1 cellular context compared by ENCODE assay signal in the genomic region with DNA sequence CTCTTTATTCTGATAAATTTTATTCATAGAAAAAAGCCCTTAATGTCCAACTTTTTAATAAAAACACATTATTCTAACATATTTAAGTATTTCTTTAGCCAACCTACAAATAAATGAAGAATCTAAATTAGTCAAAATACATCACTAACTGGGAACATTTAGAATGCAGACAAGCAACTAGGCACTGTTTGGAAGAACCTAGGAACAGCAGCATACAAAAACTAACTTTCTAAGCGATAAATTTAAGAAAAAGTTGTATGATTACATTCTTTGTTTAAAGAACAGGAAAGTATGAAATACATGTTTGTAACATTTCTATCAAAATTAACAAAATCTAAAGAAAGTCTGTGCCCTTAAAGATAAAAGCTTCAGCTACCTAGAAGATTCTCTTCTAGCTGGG.
TF ChIP-seq lines count a peak whose summit lies in the region.

No MANE protein-coding gene starts in this region.

TF ChIP-seq in K562, 482 proteins besides CTCF, POLR2A, EP300 and RAD21:
- no peak for TF ChIP-seq NFE2 (IDR thresholded peaks at IDR 0.05; ENCODE audit: low read depth)
- no peak for TF ChIP-seq SOX6 (IDR thresholded peaks at IDR 0.05)
- 0 out of 2 replicates have a peak, but pooled peaks have one; percentile 19 for TF ChIP-seq ZNF707 (CRISPR knock-in tag; conservative IDR thresholded peaks at IDR 0.05)
- TF ChIP-seq POLR2G (IDR thresholded peaks at IDR 0.05; ENCODE audit: low read depth, low read length) = no peak
- no peak for TF ChIP-seq HNRNPH1 (optimal IDR thresholded peaks at IDR 0.05; ENCODE audit: low read depth, low read length)
- no peak for TF ChIP-seq CBFA2T2 (conservative IDR thresholded peaks at IDR 0.05)
- TF ChIP-seq EZH2 (IDR thresholded peaks at IDR 0.05; ENCODE audit: borderline replicate concordance, low read depth, low read length) = no peak
- no peak for TF ChIP-seq SMARCA5 (IDR thresholded peaks at IDR 0.05)
- TF ChIP-seq U2AF1 (optimal IDR thresholded peaks at IDR 0.05; ENCODE audit: low read depth, low read length) = no peak
- TF ChIP-seq BACH1 (tag; IDR thresholded peaks at IDR 0.05) = no peak
- TF ChIP-seq ZBTB8A (IDR thresholded peaks at IDR 0.05; ENCODE audit: partially characterized antibody) = no peak
- TF ChIP-seq, protein P1, sequence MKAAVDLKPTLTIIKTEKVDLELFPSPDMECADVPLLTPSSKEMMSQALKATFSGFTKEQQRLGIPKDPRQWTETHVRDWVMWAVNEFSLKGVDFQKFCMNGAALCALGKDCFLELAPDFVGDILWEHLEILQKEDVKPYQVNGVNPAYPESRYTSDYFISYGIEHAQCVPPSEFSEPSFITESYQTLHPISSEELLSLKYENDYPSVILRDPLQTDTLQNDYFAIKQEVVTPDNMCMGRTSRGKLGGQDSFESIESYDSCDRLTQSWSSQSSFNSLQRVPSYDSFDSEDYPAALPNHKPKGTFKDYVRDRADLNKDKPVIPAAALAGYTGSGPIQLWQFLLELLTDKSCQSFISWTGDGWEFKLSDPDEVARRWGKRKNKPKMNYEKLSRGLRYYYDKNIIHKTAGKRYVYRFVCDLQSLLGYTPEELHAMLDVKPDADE (conservative IDR thresholded peaks at IDR 0.05; ENCODE audit: control insufficient read depth, low read depth, low read length) = no peak
- TF ChIP-seq, protein P2, sequence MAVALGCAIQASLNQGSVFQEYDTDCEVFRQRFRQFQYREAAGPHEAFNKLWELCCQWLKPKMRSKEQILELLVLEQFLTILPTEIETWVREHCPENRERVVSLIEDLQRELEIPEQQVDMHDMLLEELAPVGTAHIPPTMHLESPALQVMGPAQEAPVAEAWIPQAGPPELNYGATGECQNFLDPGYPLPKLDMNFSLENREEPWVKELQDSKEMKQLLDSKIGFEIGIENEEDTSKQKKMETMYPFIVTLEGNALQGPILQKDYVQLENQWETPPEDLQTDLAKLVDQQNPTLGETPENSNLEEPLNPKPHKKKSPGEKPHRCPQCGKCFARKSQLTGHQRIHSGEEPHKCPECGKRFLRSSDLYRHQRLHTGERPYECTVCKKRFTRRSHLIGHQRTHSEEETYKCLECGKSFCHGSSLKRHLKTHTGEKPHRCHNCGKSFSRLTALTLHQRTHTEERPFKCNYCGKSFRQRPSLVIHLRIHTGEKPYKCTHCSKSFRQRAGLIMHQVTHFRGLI (CRISPR knock-in tag; IDR thresholded peaks at IDR 0.05) = 0 out of 2 replicates have a peak, but pooled peaks have one; percentile 41
- no peak for TF ChIP-seq CBFB (CRISPR knock-in tag; IDR thresholded peaks at IDR 0.05)
- peak; percentile 87; the same call in 1 of the 2 replicates for TF ChIP-seq ZNF778 (CRISPR knock-in tag; IDR thresholded peaks at IDR 0.05)
- TF ChIP-seq ZBTB1 (CRISPR knock-in tag; IDR thresholded peaks at IDR 0.05; ENCODE audit: borderline replicate concordance, low read depth) = no peak
- TF ChIP-seq, protein P3, sequence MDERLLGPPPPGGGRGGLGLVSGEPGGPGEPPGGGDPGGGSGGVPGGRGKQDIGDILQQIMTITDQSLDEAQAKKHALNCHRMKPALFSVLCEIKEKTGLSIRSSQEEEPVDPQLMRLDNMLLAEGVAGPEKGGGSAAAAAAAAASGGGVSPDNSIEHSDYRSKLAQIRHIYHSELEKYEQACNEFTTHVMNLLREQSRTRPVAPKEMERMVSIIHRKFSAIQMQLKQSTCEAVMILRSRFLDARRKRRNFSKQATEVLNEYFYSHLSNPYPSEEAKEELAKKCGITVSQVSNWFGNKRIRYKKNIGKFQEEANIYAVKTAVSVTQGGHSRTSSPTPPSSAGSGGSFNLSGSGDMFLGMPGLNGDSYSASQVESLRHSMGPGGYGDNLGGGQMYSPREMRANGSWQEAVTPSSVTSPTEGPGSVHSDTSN (CRISPR knock-in tag; IDR thresholded peaks at IDR 0.05; ENCODE audit: low read depth) = no peak
- TF ChIP-seq, protein P3 (tag; conservative IDR thresholded peaks at IDR 0.05; ENCODE audit: low read depth) = 0 out of 2 replicates have a peak, but pooled peaks have one; percentile 12
- TF ChIP-seq, protein P4, sequence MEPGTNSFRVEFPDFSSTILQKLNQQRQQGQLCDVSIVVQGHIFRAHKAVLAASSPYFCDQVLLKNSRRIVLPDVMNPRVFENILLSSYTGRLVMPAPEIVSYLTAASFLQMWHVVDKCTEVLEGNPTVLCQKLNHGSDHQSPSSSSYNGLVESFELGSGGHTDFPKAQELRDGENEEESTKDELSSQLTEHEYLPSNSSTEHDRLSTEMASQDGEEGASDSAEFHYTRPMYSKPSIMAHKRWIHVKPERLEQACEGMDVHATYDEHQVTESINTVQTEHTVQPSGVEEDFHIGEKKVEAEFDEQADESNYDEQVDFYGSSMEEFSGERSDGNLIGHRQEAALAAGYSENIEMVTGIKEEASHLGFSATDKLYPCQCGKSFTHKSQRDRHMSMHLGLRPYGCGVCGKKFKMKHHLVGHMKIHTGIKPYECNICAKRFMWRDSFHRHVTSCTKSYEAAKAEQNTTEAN (CRISPR knock-in tag; IDR thresholded peaks at IDR 0.05) = no peak
- TF ChIP-seq, protein P5, sequence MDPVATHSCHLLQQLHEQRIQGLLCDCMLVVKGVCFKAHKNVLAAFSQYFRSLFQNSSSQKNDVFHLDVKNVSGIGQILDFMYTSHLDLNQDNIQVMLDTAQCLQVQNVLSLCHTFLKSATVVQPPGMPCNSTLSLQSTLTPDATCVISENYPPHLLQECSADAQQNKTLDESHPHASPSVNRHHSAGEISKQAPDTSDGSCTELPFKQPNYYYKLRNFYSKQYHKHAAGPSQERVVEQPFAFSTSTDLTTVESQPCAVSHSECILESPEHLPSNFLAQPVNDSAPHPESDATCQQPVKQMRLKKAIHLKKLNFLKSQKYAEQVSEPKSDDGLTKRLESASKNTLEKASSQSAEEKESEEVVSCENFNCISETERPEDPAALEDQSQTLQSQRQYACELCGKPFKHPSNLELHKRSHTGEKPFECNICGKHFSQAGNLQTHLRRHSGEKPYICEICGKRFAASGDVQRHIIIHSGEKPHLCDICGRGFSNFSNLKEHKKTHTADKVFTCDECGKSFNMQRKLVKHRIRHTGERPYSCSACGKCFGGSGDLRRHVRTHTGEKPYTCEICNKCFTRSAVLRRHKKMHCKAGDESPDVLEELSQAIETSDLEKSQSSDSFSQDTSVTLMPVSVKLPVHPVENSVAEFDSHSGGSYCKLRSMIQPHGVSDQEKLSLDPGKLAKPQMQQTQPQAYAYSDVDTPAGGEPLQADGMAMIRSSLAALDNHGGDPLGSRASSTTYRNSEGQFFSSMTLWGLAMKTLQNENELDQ (CRISPR knock-in tag; IDR thresholded peaks at IDR 0.05; ENCODE audit: borderline replicate concordance) = no peak
- 0 out of 2 replicates have a peak, but pooled peaks have one; percentile 36 for TF ChIP-seq BCL6 (CRISPR knock-in tag; IDR thresholded peaks at IDR 0.05)
- TF ChIP-seq KDM2B (CRISPR knock-in tag; IDR thresholded peaks at IDR 0.05) = no peak
- no peak for TF ChIP-seq ZNF408 (CRISPR knock-in tag; IDR thresholded peaks at IDR 0.05; ENCODE audit: low read depth)
- 0 out of 2 replicates have a peak, but pooled peaks have one; percentile 7 for TF ChIP-seq ZNF41 (CRISPR knock-in tag; conservative IDR thresholded peaks at IDR 0.05)
- TF ChIP-seq ZNF121 (CRISPR knock-in tag; conservative IDR thresholded peaks at IDR 0.05) = no peak
- no peak for TF ChIP-seq ATF1 (CRISPR knock-in tag; IDR thresholded peaks at IDR 0.05)
- TF ChIP-seq ATF1 (tag; IDR thresholded peaks at IDR 0.05) = no peak
- peak; percentile 47; the same call in 1 of the 2 replicates for TF ChIP-seq ZKSCAN3 (CRISPR knock-in tag; IDR thresholded peaks at IDR 0.05)
- TF ChIP-seq, protein P6, sequence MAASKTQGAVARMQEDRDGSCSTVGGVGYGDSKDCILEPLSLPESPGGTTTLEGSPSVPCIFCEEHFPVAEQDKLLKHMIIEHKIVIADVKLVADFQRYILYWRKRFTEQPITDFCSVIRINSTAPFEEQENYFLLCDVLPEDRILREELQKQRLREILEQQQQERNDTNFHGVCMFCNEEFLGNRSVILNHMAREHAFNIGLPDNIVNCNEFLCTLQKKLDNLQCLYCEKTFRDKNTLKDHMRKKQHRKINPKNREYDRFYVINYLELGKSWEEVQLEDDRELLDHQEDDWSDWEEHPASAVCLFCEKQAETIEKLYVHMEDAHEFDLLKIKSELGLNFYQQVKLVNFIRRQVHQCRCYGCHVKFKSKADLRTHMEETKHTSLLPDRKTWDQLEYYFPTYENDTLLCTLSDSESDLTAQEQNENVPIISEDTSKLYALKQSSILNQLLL (CRISPR knock-in tag; IDR thresholded peaks at IDR 0.05; ENCODE audit: borderline replicate concordance) = peak; percentile 34; the same call in 1 of the 2 replicates
- peak; percentile 72 for TF ChIP-seq ZFP30 (CRISPR knock-in tag; IDR thresholded peaks at IDR 0.05; ENCODE audit: borderline replicate concordance)
- TF ChIP-seq, protein P7, sequence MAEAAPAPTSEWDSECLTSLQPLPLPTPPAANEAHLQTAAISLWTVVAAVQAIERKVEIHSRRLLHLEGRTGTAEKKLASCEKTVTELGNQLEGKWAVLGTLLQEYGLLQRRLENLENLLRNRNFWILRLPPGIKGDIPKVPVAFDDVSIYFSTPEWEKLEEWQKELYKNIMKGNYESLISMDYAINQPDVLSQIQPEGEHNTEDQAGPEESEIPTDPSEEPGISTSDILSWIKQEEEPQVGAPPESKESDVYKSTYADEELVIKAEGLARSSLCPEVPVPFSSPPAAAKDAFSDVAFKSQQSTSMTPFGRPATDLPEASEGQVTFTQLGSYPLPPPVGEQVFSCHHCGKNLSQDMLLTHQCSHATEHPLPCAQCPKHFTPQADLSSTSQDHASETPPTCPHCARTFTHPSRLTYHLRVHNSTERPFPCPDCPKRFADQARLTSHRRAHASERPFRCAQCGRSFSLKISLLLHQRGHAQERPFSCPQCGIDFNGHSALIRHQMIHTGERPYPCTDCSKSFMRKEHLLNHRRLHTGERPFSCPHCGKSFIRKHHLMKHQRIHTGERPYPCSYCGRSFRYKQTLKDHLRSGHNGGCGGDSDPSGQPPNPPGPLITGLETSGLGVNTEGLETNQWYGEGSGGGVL (CRISPR knock-in tag; IDR thresholded peaks at IDR 0.05) = no peak
- TF ChIP-seq, protein P8, sequence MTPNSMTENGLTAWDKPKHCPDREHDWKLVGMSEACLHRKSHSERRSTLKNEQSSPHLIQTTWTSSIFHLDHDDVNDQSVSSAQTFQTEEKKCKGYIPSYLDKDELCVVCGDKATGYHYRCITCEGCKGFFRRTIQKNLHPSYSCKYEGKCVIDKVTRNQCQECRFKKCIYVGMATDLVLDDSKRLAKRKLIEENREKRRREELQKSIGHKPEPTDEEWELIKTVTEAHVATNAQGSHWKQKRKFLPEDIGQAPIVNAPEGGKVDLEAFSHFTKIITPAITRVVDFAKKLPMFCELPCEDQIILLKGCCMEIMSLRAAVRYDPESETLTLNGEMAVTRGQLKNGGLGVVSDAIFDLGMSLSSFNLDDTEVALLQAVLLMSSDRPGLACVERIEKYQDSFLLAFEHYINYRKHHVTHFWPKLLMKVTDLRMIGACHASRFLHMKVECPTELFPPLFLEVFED (CRISPR knock-in tag; conservative IDR thresholded peaks at IDR 0.05) = no peak
- TF ChIP-seq ZNF140 (CRISPR knock-in tag; IDR thresholded peaks at IDR 0.05) = peak; percentile 56; the same call in 1 of the 2 replicates
- TF ChIP-seq TEAD2 (tag; IDR thresholded peaks at IDR 0.05) = no peak
- no peak for TF ChIP-seq CBX5 (IDR thresholded peaks at IDR 0.05; ENCODE audit: borderline replicate concordance, low read depth)
- peak; percentile 78; the same call in 1 of the 2 replicates for TF ChIP-seq ZNF347 (CRISPR knock-in tag; IDR thresholded peaks at IDR 0.05; ENCODE audit: low read depth)
- no peak for TF ChIP-seq MTA2 (IDR thresholded peaks at IDR 0.05; ENCODE audit: low read depth)
